In the genomic region with DNA sequence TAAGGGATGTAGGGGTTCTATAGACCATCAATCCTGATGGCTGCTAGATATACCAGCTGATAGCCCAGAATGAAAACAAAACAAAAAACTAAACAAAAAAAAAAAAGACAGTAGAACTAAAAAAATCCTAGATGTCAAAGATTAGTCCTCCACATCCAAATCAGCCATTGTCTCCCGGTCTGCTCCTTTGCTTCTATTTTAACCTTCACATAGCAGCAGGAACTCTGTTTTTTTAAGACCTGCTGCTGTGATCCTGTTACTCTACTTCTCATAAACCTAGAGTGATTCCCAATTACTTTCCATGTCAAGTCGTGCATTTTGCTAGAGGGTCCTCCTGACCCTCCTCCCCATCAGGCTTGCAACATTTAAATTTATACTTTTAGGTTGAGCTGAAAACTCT, we compare ENCODE assay signal across 13 cellular contexts. TPM values are rescaled to one million over a fixed set of nuclear protein-coding genes. Genes with fewer than 3 reads are reported as not detected.
DNase-seq lines count a peak whose midpoint lies in the region; ATAC-seq, FAIRE-seq and TF ChIP-seq lines count a peak whose summit lies in the region.
"Had no signal": no experiment of that assay in that cellular context is flagged by ENCODE, and none has a peak within 500 bp of the region (broad histone marks: within the 10 kb centered on the region; RNA-seq: fewer than 3 reads in every experiment).

No MANE protein-coding gene starts in this region.

- H3K4me1 Mint-ChIP-seq in activated T-helper 17 cell treated with anti-CD3 and anti-CD28 coated beads, Interleukin-2, amount 50 U/mL, for 72 hours, result peaks cover 34% of the 10 kb centered on the region

- no peaks in the 10 kb centered on the region for H3K9me3 Mint-ChIP-seq in activated T-helper 17 cell treated with anti-CD3 and anti-CD28 coated beads, Interleukin-2, amount 50 U/mL, for 72 hours
- H3K9me3 Mint-ChIP-seq: activated naive CD4-positive, alpha-beta T cell treated with anti-CD3 and anti-CD28 coated beads, Interleukin-2, amount 50 U/mL, for 72 hours had no signal

- TF ChIP-seq CTCF in left lung (IDR thresholded peaks at IDR 0.05), result no peak

- DNase-seq in DMS 273 (lab: John Stamatoyannopoulos, UW; ENCODE audit: unreplicated experiment), result peak; percentile 55
- DNase-seq in DMS 273 treated with DMSO at 0.1 percent for 48 hours (lab: John Stamatoyannopoulos, UW), result no peak
- no peak for DNase-seq in left lung
- no peak for DNase-seq in GM12891 (ENCODE audit: insufficient read length, low spot score)
- DNase-seq: left colon; stimulated activated CD4-positive, alpha-beta T cell treated with anti-CD3 and anti-CD28 coated beads, Interleukin-12 subunit alpha, Interleukin-12 subunit beta, amount 100 ng/mL, for 4 hours had no signal

- peaks cover 23% of the 10 kb centered on the region for H3K36me3 Mint-ChIP-seq in activated T-helper 17 cell treated with anti-CD3 and anti-CD28 coated beads, Interleukin-2, amount 50 U/mL, for 72 hours (ENCODE audit: low read depth)

- H3K9me3 ChIP-seq in left lung, result no peaks in the 10 kb centered on the region
- no peaks in the 10 kb centered on the region for H3K9me3 ChIP-seq in stomach smooth muscle (ENCODE audit: control insufficient read depth in 2 of 2, low read length in 2 of 2)

- H3K27me3 Mint-ChIP-seq in activated T-helper 17 cell treated with anti-CD3 and anti-CD28 coated beads, Interleukin-2, amount 50 U/mL, for 72 hours, result no peaks in the 10 kb centered on the region

- H3K27me3 ChIP-seq in left lung (no peaks in the 10 kb centered on the region), stomach smooth muscle (ENCODE audit: control insufficient read depth in 1 of 2, insufficient read depth in 2 of 2, low read length in 2 of 2) (no peaks in the 10 kb centered on the region)

- H3K4me1 ChIP-seq in left lung (peaks cover 20 to 69% of the 10 kb centered on the region in 2 donors), stomach smooth muscle (ENCODE audit: control insufficient read depth, insufficient read depth, low read length) (peaks cover 18% of the 10 kb centered on the region)

- H3K27ac Mint-ChIP-seq in activated T-helper 17 cell treated with anti-CD3 and anti-CD28 coated beads, Interleukin-2, amount 50 U/mL, for 72 hours, result peak overlapping the region; percentile 95

- no peak for TF ChIP-seq POLR2A in GM12891 (IDR thresholded peaks at IDR 0.05; ENCODE audit: low read depth, low read length)

- intact Hi-C loops in left lung (cut with DNase I), result no loop called here

- H3K27ac ChIP-seq in left lung, result peak overlapping the region; percentile 93 to 97
- H3K27ac ChIP-seq in stomach smooth muscle (ENCODE audit: low read length), result peak overlapping the region; percentile 33
- H3K27ac ChIP-seq: 22Rv1 had no signal

- H3K36me3 ChIP-seq in left lung (peaks cover 1 to 6% of the 10 kb centered on the region in 2 donors), stomach smooth muscle (ENCODE audit: control insufficient read depth in 2 of 2, insufficient read depth in 2 of 2, low read length in 2 of 2) (peaks cover 0 to 3% of the 10 kb centered on the region in 2 donors)

- H3K4me3 ChIP-seq in left lung (no peak overlapping the region), stomach smooth muscle (ENCODE audit: low read length in 2 of 2) (peak overlapping the region in 1 of 2 donors; percentile 8)

- H3K9ac ChIP-seq in stomach smooth muscle (ENCODE audit: low read length in 2 of 2), result no peak overlapping the region

- FAIRE-seq in GM12891 (lab: Jason Lieb, UNC), result no peak
- FAIRE-seq: H54 had no signal

- peak overlapping the region; percentile 89 for H3K4me3 Mint-ChIP-seq in activated T-helper 17 cell treated with anti-CD3 and anti-CD28 coated beads, Interleukin-2, amount 50 U/mL, for 72 hours

- no peak for ATAC-seq in activated T-helper 17 cell treated with anti-CD3 and anti-CD28 coated beads, Interleukin-2, amount 50 U/mL, for 72 hours (replicated peaks)
- ATAC-seq in left lung (no peak), HG03280 (IDR thresholded peaks at IDR 0.05; ENCODE audit: unreplicated experiment) (no peak), GM19023 (IDR thresholded peaks at IDR 0.05; ENCODE audit: unreplicated experiment) (no peak)
- ATAC-seq: activated naive CD4-positive, alpha-beta T cell treated with anti-CD3 and anti-CD28 coated beads, Interleukin-2, amount 50 U/mL, for 72 hours; left colon had no signal

TF ChIP-seq in GM12891, 5 proteins besides CTCF, POLR2A, EP300 and RAD21:
- no peak for TF ChIP-seq POLR2AphosphoS5 (IDR thresholded peaks at IDR 0.05; ENCODE audit: low read depth, low read length)
- no peak for TF ChIP-seq SPI1 (IDR thresholded peaks at IDR 0.05; ENCODE audit: low read depth, low read length)
- no peak for TF ChIP-seq TAF1 (IDR thresholded peaks at IDR 0.05; ENCODE audit: low read depth, low read length)
- no peak for TF ChIP-seq POU2F2 (IDR thresholded peaks at IDR 0.05; ENCODE audit: low read depth, low read length)

RNA-seq across cellular contexts. Expression of a gene that starts 2.5 kb away (rescaled TPM):
- 10 to 100 TPM; 19.3 to 33.4 TPM for total RNA-seq in activated T-helper 17 cell treated with anti-CD3 and anti-CD28 coated beads, Interleukin-2, amount 50 U/mL, for 72 hours
- total RNA-seq in left lung, result 10 to 100 TPM; 21.2 to 35.4 TPM
- polyA plus RNA-seq in GM12891 (2012; ENCODE audit: low read depth, missing spikeins), result 9.0 TPM

RNA-seq across cellular contexts. Expression of a gene that starts 2.7 kb away (rescaled TPM):
- total RNA-seq in activated T-helper 17 cell treated with anti-CD3 and anti-CD28 coated beads, Interleukin-2, amount 50 U/mL, for 72 hours, result 10 to 100 TPM; 38.4 to 44.4 TPM
- total RNA-seq in left lung, result 10 to 100 TPM; 29.9 to 47.9 TPM
- 26.5 TPM for polyA plus RNA-seq in GM12891 (2012; ENCODE audit: low read depth, missing spikeins)

RNA-seq across cellular contexts. Expression of a gene that starts 14.1 kb away (rescaled TPM):
- 1 to 10 TPM in 1 of 2 donors, under 1 TPM in 1; 0.63 to 1.7 TPM for total RNA-seq in activated T-helper 17 cell treated with anti-CD3 and anti-CD28 coated beads, Interleukin-2, amount 50 U/mL, for 72 hours
- total RNA-seq in left lung, result 1 to 10 TPM in 1 of 2 donors, under 1 TPM in 1; 0.47 to 3.5 TPM
- 0.13 TPM for polyA plus RNA-seq in GM12891 (2012; ENCODE audit: low read depth, missing spikeins)
